1 cellular context compared by ENCODE assay signal in the genomic region with DNA sequence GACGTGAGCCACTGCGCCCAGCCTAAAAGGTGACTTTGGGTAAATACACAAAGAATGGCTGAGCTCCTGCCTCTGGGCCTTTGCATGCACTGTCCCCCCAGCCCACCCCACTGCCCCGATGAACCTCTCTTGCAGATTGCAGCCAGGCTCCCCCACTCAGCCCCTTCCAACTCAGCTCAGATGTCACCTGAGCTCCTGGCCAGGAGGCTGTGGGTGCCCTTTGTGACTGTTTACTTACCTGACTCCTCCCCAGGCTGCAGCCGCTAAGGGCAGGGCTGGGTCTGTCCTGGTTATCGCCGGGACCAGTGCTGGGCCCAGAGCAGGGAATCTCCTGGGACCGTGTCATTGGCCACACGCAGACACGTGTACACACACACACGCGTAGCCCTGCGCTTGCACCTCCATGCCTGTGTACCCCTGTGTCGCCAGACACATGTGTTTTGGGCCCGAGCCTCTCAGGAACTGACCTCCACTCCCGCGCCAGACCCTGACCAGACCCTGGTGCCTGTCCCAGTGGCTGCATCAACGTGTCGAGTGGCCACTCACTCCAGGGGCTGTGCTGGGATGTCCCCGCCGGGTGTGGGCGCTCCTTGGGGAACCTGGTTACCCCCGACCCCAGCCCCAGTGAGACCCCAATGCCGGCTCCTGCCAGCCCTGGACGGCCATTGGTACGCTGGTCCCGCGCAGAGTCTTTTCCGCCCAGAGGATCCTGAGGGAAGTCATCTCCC.
TF ChIP-seq lines count a peak whose summit lies in the region.

No MANE protein-coding gene starts in this region.

TF ChIP-seq in H1, 55 proteins besides CTCF, POLR2A, EP300 and RAD21:
- TF ChIP-seq NANOG (IDR thresholded peaks at IDR 0.05; ENCODE audit: insufficient read depth, low read depth, low read length, poor library complexity, severe bottlenecking) (no peak), RFX5 (IDR thresholded peaks at IDR 0.05; ENCODE audit: borderline replicate concordance, low read depth, low read length) (no peak), PHF8 (conservative IDR thresholded peaks at IDR 0.05; ENCODE audit: low read depth, low read length) (no peak), POLR2AphosphoS5 (IDR thresholded peaks at IDR 0.05; ENCODE audit: low read depth, low read length) (no peak), CHD2 (IDR thresholded peaks at IDR 0.05; ENCODE audit: low read length) (no peak), TCF12 (IDR thresholded peaks at IDR 0.05; ENCODE audit: low read depth, low read length) (no peak), CBX8 (IDR thresholded peaks at IDR 0.05; ENCODE audit: borderline replicate concordance, low read depth, low read length) (no peak), MAFK (IDR thresholded peaks at IDR 0.05; ENCODE audit: low read depth, low read length) (no peak), JUND (IDR thresholded peaks at IDR 0.05; ENCODE audit: low read length) (no peak), NRF1 (IDR thresholded peaks at IDR 0.05; ENCODE audit: low read depth, low read length) (no peak), SRF (IDR thresholded peaks at IDR 0.05; ENCODE audit: low read depth, low read length) (no peak), RXRA (IDR thresholded peaks at IDR 0.05; ENCODE audit: insufficient read depth, low read depth, low read length) (no peak), GTF2F1 (IDR thresholded peaks at IDR 0.05; ENCODE audit: borderline replicate concordance, low read depth, low read length) (no peak), KDM4A (IDR thresholded peaks at IDR 0.05; ENCODE audit: low read depth, low read length, severe bottlenecking) (no peak), SP4 (IDR thresholded peaks at IDR 0.05; ENCODE audit: low read length) (no peak), SIX5 (IDR thresholded peaks at IDR 0.05; ENCODE audit: low read depth, low read length) (no peak)
- TF ChIP-seq, protein P1, sequence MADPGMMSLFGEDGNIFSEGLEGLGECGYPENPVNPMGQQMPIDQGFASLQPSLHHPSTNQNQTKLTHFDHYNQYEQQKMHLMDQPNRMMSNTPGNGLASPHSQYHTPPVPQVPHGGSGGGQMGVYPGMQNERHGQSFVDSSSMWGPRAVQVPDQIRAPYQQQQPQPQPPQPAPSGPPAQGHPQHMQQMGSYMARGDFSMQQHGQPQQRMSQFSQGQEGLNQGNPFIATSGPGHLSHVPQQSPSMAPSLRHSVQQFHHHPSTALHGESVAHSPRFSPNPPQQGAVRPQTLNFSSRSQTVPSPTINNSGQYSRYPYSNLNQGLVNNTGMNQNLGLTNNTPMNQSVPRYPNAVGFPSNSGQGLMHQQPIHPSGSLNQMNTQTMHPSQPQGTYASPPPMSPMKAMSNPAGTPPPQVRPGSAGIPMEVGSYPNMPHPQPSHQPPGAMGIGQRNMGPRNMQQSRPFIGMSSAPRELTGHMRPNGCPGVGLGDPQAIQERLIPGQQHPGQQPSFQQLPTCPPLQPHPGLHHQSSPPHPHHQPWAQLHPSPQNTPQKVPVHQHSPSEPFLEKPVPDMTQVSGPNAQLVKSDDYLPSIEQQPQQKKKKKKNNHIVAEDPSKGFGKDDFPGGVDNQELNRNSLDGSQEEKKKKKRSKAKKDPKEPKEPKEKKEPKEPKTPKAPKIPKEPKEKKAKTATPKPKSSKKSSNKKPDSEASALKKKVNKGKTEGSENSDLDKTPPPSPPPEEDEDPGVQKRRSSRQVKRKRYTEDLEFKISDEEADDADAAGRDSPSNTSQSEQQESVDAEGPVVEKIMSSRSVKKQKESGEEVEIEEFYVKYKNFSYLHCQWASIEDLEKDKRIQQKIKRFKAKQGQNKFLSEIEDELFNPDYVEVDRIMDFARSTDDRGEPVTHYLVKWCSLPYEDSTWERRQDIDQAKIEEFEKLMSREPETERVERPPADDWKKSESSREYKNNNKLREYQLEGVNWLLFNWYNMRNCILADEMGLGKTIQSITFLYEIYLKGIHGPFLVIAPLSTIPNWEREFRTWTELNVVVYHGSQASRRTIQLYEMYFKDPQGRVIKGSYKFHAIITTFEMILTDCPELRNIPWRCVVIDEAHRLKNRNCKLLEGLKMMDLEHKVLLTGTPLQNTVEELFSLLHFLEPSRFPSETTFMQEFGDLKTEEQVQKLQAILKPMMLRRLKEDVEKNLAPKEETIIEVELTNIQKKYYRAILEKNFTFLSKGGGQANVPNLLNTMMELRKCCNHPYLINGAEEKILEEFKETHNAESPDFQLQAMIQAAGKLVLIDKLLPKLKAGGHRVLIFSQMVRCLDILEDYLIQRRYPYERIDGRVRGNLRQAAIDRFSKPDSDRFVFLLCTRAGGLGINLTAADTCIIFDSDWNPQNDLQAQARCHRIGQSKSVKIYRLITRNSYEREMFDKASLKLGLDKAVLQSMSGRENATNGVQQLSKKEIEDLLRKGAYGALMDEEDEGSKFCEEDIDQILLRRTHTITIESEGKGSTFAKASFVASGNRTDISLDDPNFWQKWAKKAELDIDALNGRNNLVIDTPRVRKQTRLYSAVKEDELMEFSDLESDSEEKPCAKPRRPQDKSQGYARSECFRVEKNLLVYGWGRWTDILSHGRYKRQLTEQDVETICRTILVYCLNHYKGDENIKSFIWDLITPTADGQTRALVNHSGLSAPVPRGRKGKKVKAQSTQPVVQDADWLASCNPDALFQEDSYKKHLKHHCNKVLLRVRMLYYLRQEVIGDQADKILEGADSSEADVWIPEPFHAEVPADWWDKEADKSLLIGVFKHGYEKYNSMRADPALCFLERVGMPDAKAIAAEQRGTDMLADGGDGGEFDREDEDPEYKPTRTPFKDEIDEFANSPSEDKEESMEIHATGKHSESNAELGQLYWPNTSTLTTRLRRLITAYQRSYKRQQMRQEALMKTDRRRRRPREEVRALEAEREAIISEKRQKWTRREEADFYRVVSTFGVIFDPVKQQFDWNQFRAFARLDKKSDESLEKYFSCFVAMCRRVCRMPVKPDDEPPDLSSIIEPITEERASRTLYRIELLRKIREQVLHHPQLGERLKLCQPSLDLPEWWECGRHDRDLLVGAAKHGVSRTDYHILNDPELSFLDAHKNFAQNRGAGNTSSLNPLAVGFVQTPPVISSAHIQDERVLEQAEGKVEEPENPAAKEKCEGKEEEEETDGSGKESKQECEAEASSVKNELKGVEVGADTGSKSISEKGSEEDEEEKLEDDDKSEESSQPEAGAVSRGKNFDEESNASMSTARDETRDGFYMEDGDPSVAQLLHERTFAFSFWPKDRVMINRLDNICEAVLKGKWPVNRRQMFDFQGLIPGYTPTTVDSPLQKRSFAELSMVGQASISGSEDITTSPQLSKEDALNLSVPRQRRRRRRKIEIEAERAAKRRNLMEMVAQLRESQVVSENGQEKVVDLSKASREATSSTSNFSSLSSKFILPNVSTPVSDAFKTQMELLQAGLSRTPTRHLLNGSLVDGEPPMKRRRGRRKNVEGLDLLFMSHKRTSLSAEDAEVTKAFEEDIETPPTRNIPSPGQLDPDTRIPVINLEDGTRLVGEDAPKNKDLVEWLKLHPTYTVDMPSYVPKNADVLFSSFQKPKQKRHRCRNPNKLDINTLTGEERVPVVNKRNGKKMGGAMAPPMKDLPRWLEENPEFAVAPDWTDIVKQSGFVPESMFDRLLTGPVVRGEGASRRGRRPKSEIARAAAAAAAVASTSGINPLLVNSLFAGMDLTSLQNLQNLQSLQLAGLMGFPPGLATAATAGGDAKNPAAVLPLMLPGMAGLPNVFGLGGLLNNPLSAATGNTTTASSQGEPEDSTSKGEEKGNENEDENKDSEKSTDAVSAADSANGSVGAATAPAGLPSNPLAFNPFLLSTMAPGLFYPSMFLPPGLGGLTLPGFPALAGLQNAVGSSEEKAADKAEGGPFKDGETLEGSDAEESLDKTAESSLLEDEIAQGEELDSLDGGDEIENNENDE (IDR thresholded peaks at IDR 0.05; ENCODE audit: insufficient replicate concordance, low read length), result no peak
